In genomic region chr1:41915786-41916571, GRCh38 we compare ENCODE assay signal across 11 cellular contexts. TPM values are rescaled to one million over a fixed set of nuclear protein-coding genes. Genes with fewer than 3 reads are reported as not detected.
DNase-seq lines count a peak whose midpoint lies in the region; ATAC-seq, FAIRE-seq and TF ChIP-seq lines count a peak whose summit lies in the region.
"Had no signal": no experiment of that assay in that cellular context is flagged by ENCODE, and none has a peak within 500 bp of the region (broad histone marks: within the 10 kb centered on the region; RNA-seq: fewer than 3 reads in every experiment).

No MANE protein-coding gene starts in this region.

- H3K27ac ChIP-seq in CD8-positive, alpha-beta memory T cell (ENCODE audit: low read depth, low read length), result no peak overlapping the region
- peak overlapping the region; percentile 7; the same call in 1 of the 2 replicates for H3K27ac ChIP-seq in VCaP
- H3K27ac ChIP-seq: pancreas had no signal

- CTCF ChIA-PET in CD8-positive, alpha-beta memory T cell (lab: Charles Lee), result interaction anchor here (0.8 to 8.5 kb wide), 11 partner anchors 8 to 258 kb away, joined by 3 to 79 read pairs (median 4); no protein-coding TSS in a partner anchor

- peak overlapping the region; percentile 77 to 99 (median 94) for H3K4me3 Mint-ChIP-seq in CD8-positive, alpha-beta memory T cell
- H3K4me3 Mint-ChIP-seq in glutamatergic neuron (ENCODE audit: unreplicated experiment), result no peak overlapping the region

- H3K27me3 ChIP-seq in CD8-positive, alpha-beta memory T cell (ENCODE audit: insufficient read depth, low read length, poor library complexity, severe bottlenecking), result no peaks in the 10 kb centered on the region
- H3K27me3 ChIP-seq in kidney epithelial cell (ENCODE audit: control insufficient read depth, insufficient read depth, low read length), result no peaks in the 10 kb centered on the region
- H3K27me3 ChIP-seq: pancreas had no signal

- TF ChIP-seq CTCF in VCaP (conservative IDR thresholded peaks at IDR 0.05), result no peak
- TF ChIP-seq CTCF in kidney epithelial cell (IDR thresholded peaks at IDR 0.05; ENCODE audit: insufficient read depth, low read length, poor library complexity, severe bottlenecking), result no peak
- TF ChIP-seq CTCF in glutamatergic neuron (IDR thresholded peaks at IDR 0.05; ENCODE audit: partially characterized antibody, unreplicated experiment), result no peak

- H3K4me1 Mint-ChIP-seq in CD8-positive, alpha-beta memory T cell, result peaks cover 87 to 96% (median 93%) of the 10 kb centered on the region in 3 donors
- peaks cover 14% of the 10 kb centered on the region for H3K4me1 Mint-ChIP-seq in glutamatergic neuron (ENCODE audit: low read depth, unreplicated experiment)

- peaks cover 0 to 1% (median 0%) of the 10 kb centered on the region in 5 donors for H3K9me3 Mint-ChIP-seq in CD8-positive, alpha-beta memory T cell
- H3K9me3 Mint-ChIP-seq in glutamatergic neuron (ENCODE audit: unreplicated experiment), result no peaks in the 10 kb centered on the region

- DNase-seq in CD8-positive, alpha-beta memory T cell, result peak in 4 of 5 donors; percentile 23 to 78 (median 44)
- peak; percentile 21 for DNase-seq in KG1 (lab: John Stamatoyannopoulos, UW)
- DNase-seq in kidney epithelial cell (ENCODE audit: low read depth), result no peak
- DNase-seq in glutamatergic neuron, result no peak
- DNase-seq in urothelium cell line (ENCODE audit: low spot score), result no peak
- DNase-seq: pancreas had no signal

- H3K27ac Mint-ChIP-seq in CD8-positive, alpha-beta memory T cell, result peak overlapping the region; percentile 84 to 99 (median 92)
- no peak overlapping the region for H3K27ac Mint-ChIP-seq in glutamatergic neuron (ENCODE audit: unreplicated experiment)

- POLR2A ChIA-PET in CD8-positive, alpha-beta memory T cell (lab: Charles Lee), result interaction anchor here (0.7 to 5.9 kb wide), 5 partner anchors 14 to 119 kb away, joined by 3 to 72 read pairs (median 4); no protein-coding TSS in a partner anchor

- ATAC-seq in GM18517 (IDR thresholded peaks at IDR 0.05; ENCODE audit: unreplicated experiment) (no peak), HG03108 (IDR thresholded peaks at IDR 0.05; ENCODE audit: unreplicated experiment) (no peak)
- ATAC-seq: pancreas had no signal

- no peak for FAIRE-seq in urothelium cell line (lab: Jason Lieb, UNC)
- FAIRE-seq: bronchial epithelial cell, pancreas had no signal

- H3K36me3 ChIP-seq in CD8-positive, alpha-beta memory T cell (ENCODE audit: insufficient read depth, low read length), result no peaks in the 10 kb centered on the region
- no peaks in the 10 kb centered on the region for H3K36me3 ChIP-seq in kidney epithelial cell (ENCODE audit: control insufficient read depth, insufficient read depth, low read length)
- H3K36me3 ChIP-seq: heart left ventricle, pancreas had no signal

- H3K9me3 ChIP-seq in CD8-positive, alpha-beta memory T cell (ENCODE audit: low read length), result no peaks in the 10 kb centered on the region
- H3K9me3 ChIP-seq: pancreas had no signal

- peaks cover 0 to 6% of the 10 kb centered on the region in 2 donors for H3K27me3 Mint-ChIP-seq in CD8-positive, alpha-beta memory T cell
- H3K27me3 Mint-ChIP-seq in glutamatergic neuron (ENCODE audit: unreplicated experiment), result peaks cover 5% of the 10 kb centered on the region

- peaks cover 1 to 2% (median 1%) of the 10 kb centered on the region in 3 donors for H3K36me3 Mint-ChIP-seq in CD8-positive, alpha-beta memory T cell
- no peaks in the 10 kb centered on the region for H3K36me3 Mint-ChIP-seq in glutamatergic neuron (ENCODE audit: unreplicated experiment)

- H3K4me3 ChIP-seq in CD8-positive, alpha-beta memory T cell (ENCODE audit: low read length), result peak overlapping the region; percentile 7
- peak overlapping the region; percentile 72 for H3K4me3 ChIP-seq in kidney epithelial cell (ENCODE audit: low read depth, low read length)
- H3K4me3 ChIP-seq: pancreas had no signal

- peaks cover 68% of the 10 kb centered on the region for H3K4me1 ChIP-seq in CD8-positive, alpha-beta memory T cell (ENCODE audit: insufficient read depth, low read length)

RNA-seq across cellular contexts. Expression of gene HIVEP3, which starts 2.7 kb away (rescaled TPM):
- total RNA-seq in CD8-positive, alpha-beta memory T cell, result 10 to 100 TPM; 23.0 to 24.0 TPM
- polyA plus RNA-seq in CD8-positive, alpha-beta memory T cell, result 15.1 TPM
- total RNA-seq in kidney epithelial cell, result 5.8 and 7.3 TPM in 2 replicates
- total RNA-seq in glutamatergic neuron (ENCODE audit: unreplicated experiment), result 15.1 TPM

Comparison
In these comparisons a context has a peak if more than half of its experiments do, and no peak if none do; other contexts are left out.
1. DNase-seq: peak in CD8-positive, alpha-beta memory T cell (4 of 5) and KG1 (single experiment); none in kidney epithelial cell (single experiment), glutamatergic neuron (single experiment) and urothelium cell line (single experiment).